ENCODE assay signal across 8 cellular contexts in genomic region chr22:38034278-38034882, GRCh38. TPM values are rescaled to one million over a fixed set of nuclear protein-coding genes. Genes with fewer than 3 reads are reported as not detected.
DNase-seq lines count a peak whose midpoint lies in the region; ATAC-seq and TF ChIP-seq lines count a peak whose summit lies in the region.

No MANE protein-coding gene starts in this region.

- peak; percentile 45 for ATAC-seq in activated B cell treated with CpG ODN at 0.5 μM for 24 hours (ENCODE audit: low read depth)
- no peak for ATAC-seq in HG02938 (IDR thresholded peaks at IDR 0.05; ENCODE audit: unreplicated experiment)
- no peak for ATAC-seq in GM18907 (IDR thresholded peaks at IDR 0.05; ENCODE audit: unreplicated experiment)

- POLR2A ChIA-PET in activated B cell treated with CpG ODN at 0.5 μM for 24 hours (lab: Charles Lee): no interaction called here

- no peaks in the 10 kb centered on the region for H3K4me1 Mint-ChIP-seq in activated B cell treated with CpG ODN at 0.5 μM for 24 hours

- H3K9me3 Mint-ChIP-seq in activated B cell treated with CpG ODN at 0.5 μM for 24 hours: no peaks in the 10 kb centered on the region

- no peak overlapping the region for H3K4me3 Mint-ChIP-seq in activated B cell treated with CpG ODN at 0.5 μM for 24 hours

- TF ChIP-seq CTCF in activated B cell treated with CpG ODN at 0.5 μM for 24 hours (IDR thresholded peaks at IDR 0.05): no peak

- CTCF ChIA-PET in activated B cell treated with CpG ODN at 0.5 μM for 24 hours (lab: Charles Lee): interaction anchor here (1.5 kb wide), 1 partner anchor 18 kb away, joined by 4 read pairs; no protein-coding TSS in a partner anchor

- H3K27me3 Mint-ChIP-seq in activated B cell treated with CpG ODN at 0.5 μM for 24 hours: no peaks in the 10 kb centered on the region

- no peaks in the 10 kb centered on the region for H3K36me3 Mint-ChIP-seq in activated B cell treated with CpG ODN at 0.5 μM for 24 hours (ENCODE audit: low read depth)

- no peak overlapping the region for H3K27ac Mint-ChIP-seq in activated B cell treated with CpG ODN at 0.5 μM for 24 hours

- intact Hi-C loops in activated B cell treated with CpG ODN at 0.5 μM for 24 hours (cut with micrococcal nuclease): no loop called here
- intact Hi-C loops in cardiac septum (cut with DNase I): no loop called here
- intact Hi-C loops in posterior cingulate gyrus (cut with DNase I): loop anchor here (5.0 kb wide), 1 partner anchor 52 kb away; the partner anchor contains the start of gene SOX10

- DNase-seq in DMS53 (lab: John Stamatoyannopoulos, UW) (peak; percentile 48), DMS53 treated with DMSO at 0.1 percent for 48 hours (lab: John Stamatoyannopoulos, UW; ENCODE audit: unreplicated experiment) (no peak), activated B cell treated with CpG ODN at 0.5 μM for 24 hours (no peak), cardiac septum (ENCODE audit: low spot score) (peak; percentile 80), posterior cingulate gyrus (peak; percentile 73 to 98 (median 85)), GM19238 (ENCODE audit: insufficient read length, low spot score) (no peak)

RNA-seq across cellular contexts. Expression of gene PICK1, which starts 22.8 kb away (rescaled TPM):
- total RNA-seq in activated B cell treated with CpG ODN at 0.5 μM for 24 hours (21.5 and 25.5 TPM in 2 replicates), cardiac septum (19.1 TPM)

RNA-seq across cellular contexts. Expression of gene SLC16A8, which starts 49.6 kb away (rescaled TPM):
- total RNA-seq in activated B cell treated with CpG ODN at 0.5 μM for 24 hours (not detected in 2 replicates), cardiac septum (not detected)

RNA-seq across cellular contexts. Expression of gene SOX10, which starts 50.0 kb away (rescaled TPM):
- total RNA-seq in activated B cell treated with CpG ODN at 0.5 μM for 24 hours (not detected in 2 replicates), cardiac septum (0.62 TPM)

Comparison
In these comparisons a context has a peak if more than half of its experiments do, and no peak if none do; other contexts are left out.
1. DNase-seq: peak in DMS53 (single experiment), cardiac septum (single experiment) and posterior cingulate gyrus (10 of 10); none in DMS53 treated with DMSO at 0.1 percent for 48 hours (single experiment), activated B cell treated with CpG ODN at 0.5 μM for 24 hours (single experiment) and GM19238 (single experiment).